ENCODE assay signal across 19 cellular contexts in genomic region chr3:146052791-146053310, GRCh38.
A peak's percentile ranks its signal among the peaks of the same experiment; 100 is the strongest.
DNase-seq lines count a peak whose midpoint lies in the region; ATAC-seq and TF ChIP-seq lines count a peak whose summit lies in the region.
"Had no signal": no experiment of that assay in that cellular context is flagged by ENCODE, and none has a peak within 500 bp of the region (broad histone marks: within the 10 kb centered on the region; RNA-seq: fewer than 3 reads in every experiment).

No MANE protein-coding gene starts in this region.

- no peak for TF ChIP-seq CTCF in HFFc6 (IDR thresholded peaks at IDR 0.05)

- no peaks in the 10 kb centered on the region for H3K27me3 ChIP-seq in ACC112 (ENCODE audit: insufficient read depth, low read length)
- H3K27me3 ChIP-seq in adipocyte (replicated peaks; ENCODE audit: control insufficient read depth, insufficient read depth, low read length), result no peaks in the 10 kb centered on the region
- H3K27me3 ChIP-seq: SJCRH30 had no signal

- H3K4me3 ChIP-seq in ACC112 (ENCODE audit: low read depth, low read length) (no peak overlapping the region), adipocyte (ENCODE audit: low read length) (no peak overlapping the region)
- H3K4me3 ChIP-seq: SJCRH30 had no signal

- no peak overlapping the region for H2AFZ ChIP-seq in ACC112 (ENCODE audit: low read length, unreplicated experiment)

- peaks cover 3% of the 10 kb centered on the region for H3K4me1 ChIP-seq in ACC112 (ENCODE audit: control insufficient read depth, insufficient read depth, low read length, unreplicated experiment)
- H3K4me1 ChIP-seq in adipocyte (ENCODE audit: control insufficient read depth, insufficient read depth, low read length), result peaks cover 15% of the 10 kb centered on the region
- H3K4me1 ChIP-seq: SJCRH30 had no signal

- H3K36me3 ChIP-seq in ACC112 (ENCODE audit: insufficient read depth, low read length), result no peaks in the 10 kb centered on the region; the same call in 1 of the 2 replicates
- no peaks in the 10 kb centered on the region for H3K36me3 ChIP-seq in adipocyte (ENCODE audit: control insufficient read depth, insufficient read depth, low read length, severe bottlenecking)
- H3K36me3 ChIP-seq: SJCRH30 had no signal

- H3K9me3 Mint-ChIP-seq in HFFc6, result no peaks in the 10 kb centered on the region

- no peak for DNase-seq in HFFc6
- DNase-seq in adipocyte (ENCODE audit: low read depth), result peak; percentile 33
- DNase-seq in kidney tubule cell (ENCODE audit: low spot score), result peak; percentile 12
- DNase-seq in SKM-1 treated with dmso at 0.1 percent for 144 hours (lab: John Stamatoyannopoulos, UW; ENCODE audit: unreplicated experiment), result no peak
- no peak for DNase-seq in NCI-H510A treated with DMSO at 0.1 percent for 48 hours (lab: John Stamatoyannopoulos, UW)
- no peak for DNase-seq in NCI-H748 treated with DMSO at 0.1 percent for 48 hours (lab: John Stamatoyannopoulos, UW)
- DNase-seq: 8988T; Calu3; CD4-positive, alpha-beta memory T cell; DMS53; Karpas-422; NCI-H1105; NCI-H1694 treated with DMSO at 0.1 percent for 48 hours; NCI-H69; PC-3; SJCRH30; SW 1271 had no signal

- peak overlapping the region; percentile 3 for H3K27ac Mint-ChIP-seq in HFFc6
- H3K27ac Mint-ChIP-seq: CD4-positive, alpha-beta memory T cell had no signal

- H3K79me2 ChIP-seq in ACC112 (ENCODE audit: control insufficient read depth, insufficient read depth, low read length, unreplicated experiment), result no peaks in the 10 kb centered on the region

- H3K9me3 ChIP-seq in adipocyte (ENCODE audit: control insufficient read depth, low read length), result no peaks in the 10 kb centered on the region
- H3K9me3 ChIP-seq: SJCRH30 had no signal

- H3K9ac ChIP-seq in adipocyte (ENCODE audit: low read length), result no peak overlapping the region

- peaks cover 15% of the 10 kb centered on the region for H3K4me1 Mint-ChIP-seq in HFFc6 (ENCODE audit: low read depth)
- H3K4me1 Mint-ChIP-seq: CD4-positive, alpha-beta memory T cell had no signal

- H3K27ac ChIP-seq in ACC112 (ENCODE audit: low read depth, low read length), result 0 out of 2 replicates have a peak overlapping the region, but pooled peaks have one; percentile 30
- H3K27ac ChIP-seq: SJCRH30 had no signal

- peaks cover 5% of the 10 kb centered on the region; the same call in 1 of the 2 replicates for H3K36me3 Mint-ChIP-seq in HFFc6 (ENCODE audit: low read depth)
- H3K36me3 Mint-ChIP-seq: CD4-positive, alpha-beta memory T cell had no signal

- no peaks in the 10 kb centered on the region for H3K27me3 Mint-ChIP-seq in HFFc6 (ENCODE audit: insufficient read depth)
- H3K27me3 Mint-ChIP-seq: CD4-positive, alpha-beta memory T cell had no signal

- ATAC-seq in HG02678 (IDR thresholded peaks at IDR 0.05; ENCODE audit: unreplicated experiment), result no peak
- ATAC-seq: PC-3 had no signal

- peak overlapping the region; percentile 2; the same call in 1 of the 2 replicates for H3K4me3 Mint-ChIP-seq in HFFc6
- H3K4me3 Mint-ChIP-seq: CD4-positive, alpha-beta memory T cell had no signal

Comparison
In these comparisons a context has a peak if more than half of its experiments do, and no peak if none do; other contexts are left out.
1. DNase-seq: peak in adipocyte (single experiment) and kidney tubule cell (single experiment); none in HFFc6 (single experiment), SKM-1 treated with dmso at 0.1 percent for 144 hours (single experiment), NCI-H510A treated with DMSO at 0.1 percent for 48 hours (single experiment) and NCI-H748 treated with DMSO at 0.1 percent for 48 hours (single experiment).